12 cellular contexts compared by ENCODE assay signal in the genomic region with DNA sequence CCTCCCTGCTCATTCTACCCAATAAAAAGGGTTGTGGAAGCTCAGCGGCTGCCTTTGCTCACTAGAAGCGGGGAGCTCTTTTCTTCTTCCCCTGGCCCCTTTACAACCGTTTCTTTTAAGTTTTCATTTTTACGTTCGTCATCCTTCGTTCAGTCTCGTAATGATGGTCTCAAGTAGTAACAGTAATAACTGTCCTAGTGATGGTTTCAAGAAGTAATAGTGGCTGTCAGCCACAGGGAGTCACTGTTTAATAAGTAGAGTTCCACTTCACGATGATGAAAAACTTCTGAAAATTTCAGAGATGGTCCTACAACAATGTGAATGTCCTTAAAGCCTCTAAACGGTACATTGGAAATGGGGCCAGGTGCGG. TPM values are rescaled to one million over a fixed set of nuclear protein-coding genes. Genes with fewer than 3 reads are reported as not detected.
DNase-seq lines count a peak whose midpoint lies in the region; ATAC-seq, FAIRE-seq and TF ChIP-seq lines count a peak whose summit lies in the region.
"Had no signal": no experiment of that assay in that cellular context is flagged by ENCODE, and none has a peak within 500 bp of the region (broad histone marks: within the 10 kb centered on the region; RNA-seq: fewer than 3 reads in every experiment).

No MANE protein-coding gene starts in this region.

- ATAC-seq in A549, result peak; percentile 67 to 75; a peak in 4 of 6 replicates
- peak; percentile 93 for ATAC-seq in K562

- no peak for TF ChIP-seq EP300 in A549 (IDR thresholded peaks at IDR 0.05)
- no peak for TF ChIP-seq EP300 in K562 (IDR thresholded peaks at IDR 0.05; ENCODE audit: low read length)

- no peaks in the 10 kb centered on the region for H3K36me3 ChIP-seq in K562 (ENCODE audit: control insufficient read depth, insufficient read depth, low read length)
- H3K36me3 ChIP-seq in vagina, result no peaks in the 10 kb centered on the region
- H3K36me3 ChIP-seq: colonic mucosa had no signal

- H3K27me3 ChIP-seq in K562 (ENCODE audit: control insufficient read depth in 2 of 2, insufficient read depth in 2 of 2, low read length in 2 of 2) (peaks cover 5 to 8% of the 10 kb centered on the region in 2 experiments; a peak in 4 of 5 replicates), vagina (no peaks in the 10 kb centered on the region)
- H3K27me3 ChIP-seq: colonic mucosa had no signal

- H3K4me3 ChIP-seq in A549, result no peak overlapping the region
- H3K4me3 ChIP-seq in K562, result no peak overlapping the region
- H3K4me3 ChIP-seq in vagina, result no peak overlapping the region
- H3K4me3 ChIP-seq: colonic mucosa had no signal

- POLR2A ChIA-PET in A549 (lab: Yijun Ruan, JAX), result no interaction called here
- POLR2A ChIA-PET in K562 (lab: Yijun Ruan, JAX), result no interaction called here

- H2AFZ ChIP-seq in K562 (ENCODE audit: low read depth, low read length), result no peak overlapping the region

- WGBS in A549 (ENCODE audit: missing lambda C conversion rate), result 25% methylated on average over 10 of the region's 10 CpGs
- under 1% methylated on average over 10 of the region's 10 CpGs for WGBS in K562 (ENCODE audit: insufficient coverage, low coverage, missing lambda C conversion rate)

- H3K4me2 ChIP-seq in A549 (peak overlapping the region; percentile 38; the same call in 2 of the 3 replicates), K562 (ENCODE audit: insufficient read depth, low read length) (no peak overlapping the region)

- H4K20me1 ChIP-seq in K562 (replicated peaks; ENCODE audit: control insufficient read depth, insufficient read depth, low read length), result no peaks in the 10 kb centered on the region

- in situ Hi-C loops in K562 (cut with MboI), result no loop called here

- intact Hi-C loops in K562 (cut with micrococcal nuclease) (loop anchor here (1.0 to 5.0 kb wide), 2 partner anchors 245 to 337 kb away; no protein-coding TSS in a partner anchor), vagina (cut with DNase I) (no loop called here)

- DNase-seq in A549 (ENCODE audit: low read depth in 1 of 2, low spot score in 1 of 2), result peak; percentile 13 to 27
- DNase-seq in GM03348 (ENCODE audit: low spot score), result peak; percentile 55
- peak; percentile 41 for DNase-seq in LoVo (ENCODE audit: low spot score)
- peak; percentile 21 to 35 (median 24) for DNase-seq in K562 (ENCODE audit: extremely low read depth in 1 of 4, low spot score in 3 of 4)
- no peak for DNase-seq in caudate nucleus (lab: John Stamatoyannopoulos, UW)
- DNase-seq in vagina (ENCODE audit: extremely low spot score in 2 of 2), result no peak
- no peak for DNase-seq in GM10266 (ENCODE audit: extremely low spot score)
- DNase-seq in A172 (ENCODE audit: low spot score), result no peak
- DNase-seq: activated T-cell treated with anti-CD3 and anti-CD28 coated beads, Interleukin-2, amount 50 U/mL, for 24 hours; colonic mucosa; kidney; SHP77 treated with DMSO at 0.1 percent for 48 hours had no signal

- H3K9me3 ChIP-seq in A549 (no peaks in the 10 kb centered on the region), K562 (replicated peaks; ENCODE audit: control insufficient read depth, insufficient read depth, low read depth, low read length) (no peaks in the 10 kb centered on the region), vagina (no peaks in the 10 kb centered on the region)
- H3K9me3 ChIP-seq: colonic mucosa had no signal

- TF ChIP-seq RAD21 in A549 (conservative IDR thresholded peaks at IDR 0.05 in 1 of 2, IDR thresholded peaks at IDR 0.05 in 1 of 2), result peak in 1 of 2 experiments; percentile 45; a peak in 3 of 5 replicates
- peak; percentile 38 to 74 for TF ChIP-seq RAD21 in K562 (CRISPR knock-in tag; conservative IDR thresholded peaks at IDR 0.05 in 1 of 2, IDR thresholded peaks at IDR 0.05 in 1 of 2)

- H3K79me2 ChIP-seq in K562 (ENCODE audit: control insufficient read depth, insufficient read depth, low read length), result no peaks in the 10 kb centered on the region

- no peak for FAIRE-seq in A549 (lab: Jason Lieb, UNC)
- no peak for FAIRE-seq in K562 (lab: Jason Lieb, UNC)
- FAIRE-seq: kidney had no signal

- H3K9ac ChIP-seq in K562 (ENCODE audit: insufficient read depth in 1 of 2, low read depth in 2 of 2, low read length in 2 of 2), result no peak overlapping the region

- peak; percentile 19; the same call in 1 of the 3 replicates for TF ChIP-seq CTCF in A549 (IDR thresholded peaks at IDR 0.05)
- TF ChIP-seq CTCF in K562 (IDR thresholded peaks at IDR 0.05 in 2 of 3, conservative IDR thresholded peaks at IDR 0.05 in 1 of 3; ENCODE audit: insufficient read depth in 2 of 3, low read depth in 1 of 3, low read length in 3 of 3), result peak; percentile 46 to 64 (median 49); a peak in 4 of 6 replicates
- TF ChIP-seq CTCF in vagina (IDR thresholded peaks at IDR 0.05), result no peak
- TF ChIP-seq CTCF in GM10266 (IDR thresholded peaks at IDR 0.05; ENCODE audit: control insufficient read depth, insufficient read depth, low read depth, missing control alignments), result no peak

- CTCF ChIA-PET in A549 (lab: Yijun Ruan, JAX), result interaction anchor here (1.2 kb wide), 1 partner anchor 26 kb away, joined by 3 read pairs; no protein-coding TSS in a partner anchor
- CTCF ChIA-PET in K562 (lab: Yijun Ruan, JAX; ENCODE audit: low intra/inter-chr PET ratio), result interaction anchor here (0.7 to 1.3 kb wide), 2 partner anchors 17 to 338 kb away, joined by 3 to 6 read pairs; no protein-coding TSS in a partner anchor

- H3K27ac ChIP-seq in A549 (no peak overlapping the region), K562 (ENCODE audit: extremely low read depth, low read depth, low read length) (no peak overlapping the region), caudate nucleus (ENCODE audit: low read depth, low read length) (no peak overlapping the region), vagina (no peak overlapping the region)
- H3K27ac ChIP-seq: colonic mucosa had no signal

- no peaks in the 10 kb centered on the region for H3K9me1 ChIP-seq in K562 (ENCODE audit: control insufficient read depth, insufficient read depth, low read length)

- BruUV-seq in K562 (replicated peaks; lab: Mats Ljungman, UMichigan), result no TSS peak

- H3K4me1 ChIP-seq in A549 (no peaks in the 10 kb centered on the region), K562 (replicated peaks in 1 of 2; ENCODE audit: control insufficient read depth in 2 of 2, insufficient read depth in 2 of 2, low read length in 2 of 2) (no peaks in the 10 kb centered on the region), vagina (peaks cover 6% of the 10 kb centered on the region)
- H3K4me1 ChIP-seq: colonic mucosa had no signal

- TF ChIP-seq POLR2A in A549 (IDR thresholded peaks at IDR 0.05; ENCODE audit: low read length) (no peak), K562 (conservative IDR thresholded peaks at IDR 0.05) (no peak), vagina (IDR thresholded peaks at IDR 0.05) (no peak)

TF ChIP-seq in A549, 52 proteins besides CTCF, POLR2A, EP300 and RAD21 (continues in another document):
- TF ChIP-seq ESRRA (IDR thresholded peaks at IDR 0.05; ENCODE audit: borderline replicate concordance, low read length), result no peak
- TF ChIP-seq NFE2L2 (conservative IDR thresholded peaks at IDR 0.05; ENCODE audit: low read length), result no peak
- TF ChIP-seq EHMT2 (IDR thresholded peaks at IDR 0.05; ENCODE audit: low read depth), result no peak
- no peak for TF ChIP-seq KDM5A (IDR thresholded peaks at IDR 0.05)
- no peak for TF ChIP-seq CHD2 (IDR thresholded peaks at IDR 0.05; ENCODE audit: low read length, partially characterized antibody)
- no peak for TF ChIP-seq NR3C1 (IDR thresholded peaks at IDR 0.05)
- TF ChIP-seq ZNF302 (CRISPR knock-in tag; IDR thresholded peaks at IDR 0.05), result no peak
- no peak for TF ChIP-seq JUN (IDR thresholded peaks at IDR 0.05)

TF ChIP-seq in K562, 482 proteins besides CTCF, POLR2A, EP300 and RAD21:
- TF ChIP-seq PTBP1 (IDR thresholded peaks at IDR 0.05; ENCODE audit: low read depth, low read length) (no peak), SMC3 (conservative IDR thresholded peaks at IDR 0.05; ENCODE audit: insufficient read depth, low read depth, low read length) (0 out of 2 replicates have a peak, but pooled peaks have one; percentile 17)

RNA-seq across cellular contexts. Expression of a gene that starts 6.2 kb away (rescaled TPM):
- polyA plus RNA-seq in A549 (2011; rRNA removed) (not detected in 2 replicates), A549 (2017; fragmentation: RNase III; extraction: RNeasy Plus Mini Kit Qiagen cat#74134 plus additional on column Dnase treatment) (not detected in 3 replicates), K562 (2011; rRNA removed) (not detected in 2 replicates), K562 (2014; fragmentation: Illumina TruSeq; extraction: Trizol) (not detected in 2 replicates), K562 (2014; fragmentation: Nextera tagmentation; extraction: Ambion mirVana) (not detected), K562 (2014; rRNA removed) (not detected in 2 replicates)
- polyA plus RNA-seq in A549 (2012; cell fraction: cytosol; rRNA removed), result not detected in 2 replicates
- not detected in 2 replicates for polyA plus RNA-seq in A549 (2012; cell fraction: nucleus; rRNA removed)
- not detected in 2 replicates for polyA minus RNA-seq in A549 (2011; rRNA and poly(A)+ RNA removed)
- not detected in 2 replicates for total RNA-seq in K562 (2011; cell fraction: chromatin; rRNA removed; ENCODE audit: low replicate concordance)
- not detected in 2 replicates for total RNA-seq in K562 (2011; cell fraction: nucleolus; rRNA removed)
- not detected in 2 replicates for total RNA-seq in K562 (2011; cell fraction: nucleoplasm; rRNA removed)
- total RNA-seq in K562 (2014; rRNA removed) (not detected in 2 replicates), K562 (2014; rRNA removed; fragmentation: Illumina TruSeq; extraction: Trizol) (not detected in 2 replicates), K562 (2015; rRNA removed; fragmentation: Illumina TruSeq; extraction: Trizol) (not detected in 2 replicates), K562 (2021) (not detected in 2 replicates), vagina (not detected)
- polyA plus RNA-seq in K562 (2011; cell fraction: cytosol; rRNA removed), result not detected in 2 replicates
- polyA plus RNA-seq in K562 (2011; cell fraction: nucleus; rRNA removed), result not detected in 2 replicates
- polyA plus RNA-seq in K562 (2012), result not detected in 2 replicates
- polyA minus RNA-seq in K562 (2011; rRNA and poly(A)+ RNA removed), result not detected in 2 replicates
- not detected in 2 replicates for polyA minus RNA-seq in K562 (2011; cell fraction: cytosol; rRNA and poly(A)+ RNA removed)
- not detected in 2 replicates for polyA minus RNA-seq in K562 (2011; cell fraction: nucleus; rRNA and poly(A)+ RNA removed)
- total RNA-seq in A172 (2014; rRNA removed; shearing (Covaris generic)), result not detected in 2 replicates
- total RNA-seq: colonic mucosa had no signal

Comparison
In these comparisons a context has a peak if more than half of its experiments do, and no peak if none do; other contexts are left out.
1. DNase-seq: peak in A549 (2 of 2), GM03348 (single experiment), LoVo (single experiment) and K562 (4 of 4); none in caudate nucleus (0 of 61), vagina (0 of 2), GM10266 (single experiment) and A172 (single experiment).
2. CTCF ChIP-seq: peak in A549 (single experiment) and K562 (3 of 3); none in vagina (0 of 3) and GM10266 (single experiment).